In genomic region chr1:115284209-115284608, GRCh38 we compare ENCODE assay signal across 21 cellular contexts. TPM values are rescaled to one million over a fixed set of nuclear protein-coding genes. Genes with fewer than 3 reads are reported as not detected.
DNase-seq lines count a peak whose midpoint lies in the region; ATAC-seq, FAIRE-seq and TF ChIP-seq lines count a peak whose summit lies in the region.
"Had no signal": no experiment of that assay in that cellular context is flagged by ENCODE, and none has a peak within 500 bp of the region (broad histone marks: within the 10 kb centered on the region; RNA-seq: fewer than 3 reads in every experiment).

No MANE protein-coding gene starts in this region.

- H3K27ac ChIP-seq in heart right ventricle: peak overlapping the region; percentile 48 to 92 (median 80)
- peak overlapping the region; percentile 74 to 80 for H3K27ac ChIP-seq in kidney (ENCODE audit: low read depth in 2 of 2, low read length in 2 of 2)
- H3K27ac ChIP-seq in suprapubic skin: peak overlapping the region; percentile 87
- no peak overlapping the region for H3K27ac ChIP-seq in naive thymus-derived CD4-positive, alpha-beta T cell (ENCODE audit: low read depth, low read length)
- H3K27ac ChIP-seq: neutrophil had no signal

- no peak overlapping the region for H3K4me3 ChIP-seq in heart right ventricle
- H3K4me3 ChIP-seq in kidney (ENCODE audit: low read length in 2 of 2): no peak overlapping the region
- H3K4me3 ChIP-seq in suprapubic skin: no peak overlapping the region
- H3K4me3 ChIP-seq in naive thymus-derived CD4-positive, alpha-beta T cell (ENCODE audit: low read length): no peak overlapping the region

- no peaks in the 10 kb centered on the region for H3K4me1 Mint-ChIP-seq in naive thymus-derived CD4-positive, alpha-beta T cell
- H3K4me1 Mint-ChIP-seq: activated B cell treated with CpG ODN at 0.5 μM for 24 hours had no signal

- no peaks in the 10 kb centered on the region for H3K36me3 Mint-ChIP-seq in naive thymus-derived CD4-positive, alpha-beta T cell
- H3K36me3 Mint-ChIP-seq: activated CD4-positive, alpha-beta memory T cell treated with anti-CD3 and anti-CD28 coated beads for 36 hours had no signal

- TF ChIP-seq POLR2A in suprapubic skin (IDR thresholded peaks at IDR 0.05): no peak

- no peak for FAIRE-seq in kidney (lab: Jason Lieb, UNC)
- FAIRE-seq: A204.1 had no signal

- TF ChIP-seq CTCF in heart right ventricle (IDR thresholded peaks at IDR 0.05): no peak
- no peak for TF ChIP-seq CTCF in kidney (IDR thresholded peaks at IDR 0.05; ENCODE audit: borderline replicate concordance, extremely low read depth, insufficient read depth)
- TF ChIP-seq CTCF in suprapubic skin (IDR thresholded peaks at IDR 0.05): no peak

- H3K4me1 ChIP-seq in heart right ventricle: peaks cover 0 to 49% (median 30%) of the 10 kb centered on the region in 9 donors
- no peaks in the 10 kb centered on the region for H3K4me1 ChIP-seq in kidney (ENCODE audit: control insufficient read depth in 1 of 2, insufficient read depth in 1 of 2, low read depth in 1 of 2, low read length in 2 of 2)
- peaks cover 26% of the 10 kb centered on the region for H3K4me1 ChIP-seq in suprapubic skin
- H3K4me1 ChIP-seq in naive thymus-derived CD4-positive, alpha-beta T cell (ENCODE audit: control insufficient read depth in 2 of 2, insufficient read depth in 2 of 2, low read length in 2 of 2): no peaks in the 10 kb centered on the region
- H3K4me1 ChIP-seq: Caco-2 had no signal

- no peak overlapping the region for H3K9ac ChIP-seq in kidney (ENCODE audit: low read length in 2 of 2)
- H3K9ac ChIP-seq: SK-N-SH had no signal

- H3K27me3 ChIP-seq in heart right ventricle: no peaks in the 10 kb centered on the region
- peaks cover 6% of the 10 kb centered on the region for H3K27me3 ChIP-seq in suprapubic skin
- H3K27me3 ChIP-seq in naive thymus-derived CD4-positive, alpha-beta T cell (ENCODE audit: control insufficient read depth in 2 of 2, insufficient read depth in 2 of 2, low read length in 2 of 2): no peaks in the 10 kb centered on the region
- H3K27me3 ChIP-seq: neutrophil had no signal

- no peak overlapping the region for H3K4me3 Mint-ChIP-seq in naive thymus-derived CD4-positive, alpha-beta T cell
- H3K4me3 Mint-ChIP-seq: activated B cell treated with CpG ODN at 0.5 μM for 24 hours; activated CD4-positive, alpha-beta memory T cell treated with anti-CD3 and anti-CD28 coated beads for 36 hours had no signal

- TF ChIP-seq EP300 in suprapubic skin (IDR thresholded peaks at IDR 0.05): no peak

- H3K9me3 Mint-ChIP-seq in naive thymus-derived CD4-positive, alpha-beta T cell: no peaks in the 10 kb centered on the region
- H3K9me3 Mint-ChIP-seq: activated B cell treated with CpG ODN at 0.5 μM for 24 hours; activated CD4-positive, alpha-beta memory T cell treated with anti-CD3 and anti-CD28 coated beads for 36 hours had no signal

- H3K9me3 ChIP-seq in heart right ventricle: no peaks in the 10 kb centered on the region
- no peaks in the 10 kb centered on the region for H3K9me3 ChIP-seq in kidney (ENCODE audit: control insufficient read depth in 1 of 2, low read length in 2 of 2)
- no peaks in the 10 kb centered on the region for H3K9me3 ChIP-seq in suprapubic skin
- no peaks in the 10 kb centered on the region for H3K9me3 ChIP-seq in naive thymus-derived CD4-positive, alpha-beta T cell (ENCODE audit: control insufficient read depth in 2 of 3, low read length in 3 of 3)
- H3K9me3 ChIP-seq: Caco-2, neutrophil, SK-N-SH had no signal

- peak in 1 of 8 donors; percentile 12 for ATAC-seq in heart right ventricle
- no peak for ATAC-seq in GM19351 (IDR thresholded peaks at IDR 0.05; ENCODE audit: unreplicated experiment)
- ATAC-seq in naive thymus-derived CD4-positive, alpha-beta T cell: no peak
- ATAC-seq: HCT116 had no signal

- intact Hi-C loops in heart right ventricle (cut with DNase I): no loop called here
- intact Hi-C loops in cardiac septum (cut with DNase I): no loop called here
- intact Hi-C loops in kidney (cut with DNase I): no loop called here
- intact Hi-C loops in naive thymus-derived CD4-positive, alpha-beta T cell (cut with micrococcal nuclease): no loop called here

- peaks cover 0 to 8% (median 5%) of the 10 kb centered on the region in 5 donors for H3K27me3 Mint-ChIP-seq in naive thymus-derived CD4-positive, alpha-beta T cell
- H3K27me3 Mint-ChIP-seq: activated B cell treated with CpG ODN at 0.5 μM for 24 hours had no signal

- no peak overlapping the region for H3K27ac Mint-ChIP-seq in naive thymus-derived CD4-positive, alpha-beta T cell
- H3K27ac Mint-ChIP-seq: activated B cell treated with CpG ODN at 0.5 μM for 24 hours; activated CD4-positive, alpha-beta memory T cell treated with anti-CD3 and anti-CD28 coated beads for 36 hours had no signal

- H3K36me3 ChIP-seq in heart right ventricle: peaks cover 0 to 7% (median 0%) of the 10 kb centered on the region in 9 donors
- H3K36me3 ChIP-seq in kidney (ENCODE audit: control insufficient read depth in 1 of 2, insufficient read depth in 2 of 2, low read length in 2 of 2): no peaks in the 10 kb centered on the region
- no peaks in the 10 kb centered on the region for H3K36me3 ChIP-seq in suprapubic skin
- no peaks in the 10 kb centered on the region for H3K36me3 ChIP-seq in naive thymus-derived CD4-positive, alpha-beta T cell (ENCODE audit: control insufficient read depth in 2 of 3, insufficient read depth in 3 of 3, low read length in 3 of 3)
- H3K36me3 ChIP-seq: neutrophil had no signal

- DNase-seq in heart right ventricle (no peak), cardiac septum (ENCODE audit: low spot score) (no peak), kidney (no peak), suprapubic skin (ENCODE audit: low spot score in 2 of 2) (no peak), NCI-H748 (lab: John Stamatoyannopoulos, UW; ENCODE audit: unreplicated experiment) (no peak), GM03348 (ENCODE audit: low spot score) (no peak)
- no peak for DNase-seq in naive thymus-derived CD4-positive, alpha-beta T cell
- DNase-seq: activated B cell treated with CpG ODN at 0.5 μM for 24 hours; activated CD4-positive, alpha-beta memory T cell treated with anti-CD3 and anti-CD28 coated beads for 36 hours; activated naive CD4-positive, alpha-beta T cell; Caco-2; DND-41; glutamatergic neuron; NCI-H1105; NCI-H2029 treated with DMSO at 0.1 percent for 48 hours; NCI-H446; SK-N-SH had no signal

- POLR2A ChIA-PET in naive thymus-derived CD4-positive, alpha-beta T cell (lab: Charles Lee): no interaction called here

- 79 to 85% methylated on average over 6 of the region's 6 CpGs for WGBS in heart right ventricle, 2 donors
- 67% methylated on average over 6 of the region's 6 CpGs for WGBS in suprapubic skin

- CTCF ChIA-PET in naive thymus-derived CD4-positive, alpha-beta T cell (lab: Charles Lee): interaction anchor here (0.5 kb wide), 1 partner anchor 38 kb away, joined by 3 read pairs; no protein-coding TSS in a partner anchor

RNA-seq across cellular contexts. Expression of gene NGF, which starts 53.8 kb away (rescaled TPM):
- 1 to 10 TPM; 1.8 to 5.3 (median 2.9) TPM for total RNA-seq in heart right ventricle
- polyA plus RNA-seq in heart right ventricle: 10 to 100 TPM in 1 of 2 donors, 1 to 10 TPM in 1; 5.9 to 21.6 TPM
- total RNA-seq in cardiac septum: 2.1 TPM
- total RNA-seq in kidney: 1.2 TPM
- polyA plus RNA-seq in kidney (ENCODE audit: insufficient read depth, low read depth, low replicate concordance): 6.0 TPM
- total RNA-seq in suprapubic skin: under 1 TPM in 1 of 4 donors, not detected in 3; 0.80 TPM
- not detected for total RNA-seq in naive thymus-derived CD4-positive, alpha-beta T cell
- not detected for polyA plus RNA-seq in naive thymus-derived CD4-positive, alpha-beta T cell
- total RNA-seq: activated B cell treated with CpG ODN at 0.5 μM for 24 hours; activated CD4-positive, alpha-beta memory T cell treated with anti-CD3 and anti-CD28 coated beads for 36 hours; Caco-2 had no signal
